In genomic region chr21:39307466-39307865, GRCh38 we compare ENCODE assay signal across 1 cellular context.
TF ChIP-seq lines count a peak whose summit lies in the region.

No MANE protein-coding gene starts in this region.

TF ChIP-seq in K562, 482 proteins besides CTCF, POLR2A, EP300 and RAD21:
- TF ChIP-seq POLR2H (tag; IDR thresholded peaks at IDR 0.05; ENCODE audit: low read depth) (0 out of 2 replicates have a peak, but pooled peaks have one; percentile 1), MBD2 (IDR thresholded peaks at IDR 0.05; ENCODE audit: borderline replicate concordance, low read depth) (no peak), MLLT1 (IDR thresholded peaks at IDR 0.05) (no peak)
